In the genomic region with DNA sequence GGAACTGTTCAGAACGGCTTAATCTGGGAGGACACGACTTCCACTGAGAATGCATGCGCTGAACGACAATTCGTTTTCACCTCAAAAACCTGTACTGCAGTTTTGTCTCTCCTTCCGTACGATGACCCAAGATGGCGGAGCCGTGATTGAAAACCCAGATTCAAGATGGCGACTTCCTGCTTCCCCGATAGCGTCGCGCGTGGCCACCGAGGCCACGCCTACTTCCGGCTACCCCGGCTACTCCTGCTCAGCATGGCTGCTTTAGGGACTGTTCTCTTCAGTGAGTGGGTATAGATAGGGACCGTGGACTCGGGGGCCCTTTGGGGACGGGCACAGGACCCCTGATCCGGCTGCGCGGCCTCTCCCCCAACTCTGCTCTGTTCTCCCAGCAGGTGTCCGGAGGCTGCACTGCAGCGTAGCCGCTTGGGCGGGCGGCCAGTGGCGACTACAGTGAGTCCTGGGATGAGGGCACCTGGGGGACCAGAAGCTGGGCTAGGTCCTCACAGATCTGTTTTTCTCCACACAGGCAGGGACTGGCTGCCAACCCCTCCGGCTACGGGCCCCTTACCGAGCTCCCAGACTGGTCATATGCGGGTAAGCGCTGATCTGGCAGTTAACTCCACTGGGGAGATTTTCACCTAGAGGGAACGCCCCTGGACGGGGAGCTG, we compare ENCODE assay signal across 8 cellular contexts. TPM values are rescaled to one million over a fixed set of nuclear protein-coding genes. Genes with fewer than 3 reads are reported as not detected.
A peak's percentile ranks its signal among the peaks of the same experiment; 100 is the strongest.
DNase-seq lines count a peak whose midpoint lies in the region; ATAC-seq, FAIRE-seq and TF ChIP-seq lines count a peak whose summit lies in the region.

Gene MRPL52 (plus strand): TSS at position 227 of the 668 bp plus-strand sequence. CDS start 26 bp downstream, at position 253.

- TF ChIP-seq POLR2A in GM12891 (IDR thresholded peaks at IDR 0.05; ENCODE audit: low read depth, low read length): peak; percentile 83
- TF ChIP-seq POLR2A in adrenal gland (IDR thresholded peaks at IDR 0.05): no peak

- ATAC-seq in HG02798 (IDR thresholded peaks at IDR 0.05; ENCODE audit: poor library complexity, unreplicated experiment) (peak; percentile 89), left cardiac atrium (peak; percentile 95 to 98), psoas muscle (peak; percentile 95 to 100 (median 98))

- H3K27ac ChIP-seq in adrenal gland: peak within 1 kb of the TSS in 4 of 5 donors; percentile 34 to 85 (median 57)
- H3K27ac ChIP-seq in psoas muscle: peak within 1 kb of the TSS; percentile 93
- H3K27ac ChIP-seq in urinary bladder (ENCODE audit: low read depth): no peak within 1 kb of the TSS

- intact Hi-C loops in adrenal gland (cut with DNase I): loop anchor here in 1 of 2 donors (10.0 kb wide), 1 partner anchor 275 kb away; no protein-coding TSS in a partner anchor
- intact Hi-C loops in left cardiac atrium (cut with DNase I): no loop called here
- intact Hi-C loops in psoas muscle (cut with DNase I): loop anchor here in 1 of 2 donors (2.0 kb wide), 1 partner anchor 19 kb away; no protein-coding TSS in a partner anchor

- H3K27me3 ChIP-seq in adrenal gland: no peaks in the 10 kb centered on the region
- H3K27me3 ChIP-seq in psoas muscle (ENCODE audit: insufficient read depth in 3 of 3, low read length in 2 of 3): no peaks in the 10 kb centered on the region

- 0 to 1% (median 0%) methylated on average over 27 to 38 of the region's 38 CpGs for WGBS in adrenal gland, 4 donors
- WGBS in psoas muscle, 3 donors: 0 to 1% (median 0%) methylated on average over 38 of the region's 38 CpGs
- under 1% methylated on average over 38 of the region's 38 CpGs for WGBS in urinary bladder

- TF ChIP-seq CTCF in adrenal gland (IDR thresholded peaks at IDR 0.05) (peak in 1 of 6 experiments; percentile 10), psoas muscle (IDR thresholded peaks at IDR 0.05) (no peak)

- H3K4me1 ChIP-seq in adrenal gland (replicated peaks in 1 of 2) (peaks cover 8 to 10% of the 10 kb centered on the region in 2 donors), psoas muscle (peaks cover 8% of the 10 kb centered on the region), urinary bladder (ENCODE audit: insufficient read depth) (no peaks in the 10 kb centered on the region)

- peak within 1 kb of the TSS in 3 of 4 donors; percentile 40 to 92 (median 88) for H3K4me3 ChIP-seq in adrenal gland
- H3K4me3 ChIP-seq in psoas muscle: peak within 1 kb of the TSS; percentile 90
- peak within 1 kb of the TSS; percentile 73 for H3K4me3 ChIP-seq in urinary bladder (ENCODE audit: low read depth, low read length)

- H3K9me3 ChIP-seq in adrenal gland (replicated peaks in 1 of 3) (no peaks in the 10 kb centered on the region), psoas muscle (no peaks in the 10 kb centered on the region)

- DNase-seq in GM12891 (ENCODE audit: insufficient read length, low spot score): peak; percentile 77
- DNase-seq in NCI-H1436 treated with DMSO at 0.1 percent for 48 hours (lab: John Stamatoyannopoulos, UW): peak; percentile 37
- peak; percentile 77 to 96 (median 88) for DNase-seq in T-helper 1 cell
- DNase-seq in adrenal gland: peak; percentile 85 to 94 (median 91)
- peak; percentile 92 for DNase-seq in left cardiac atrium
- peak; percentile 88 to 95 for DNase-seq in psoas muscle

- H3K36me3 ChIP-seq in adrenal gland (replicated peaks in 1 of 2) (peaks cover 0 to 15% of the 10 kb centered on the region in 2 donors), psoas muscle (ENCODE audit: insufficient read depth in 1 of 2, low read depth in 1 of 2) (peaks cover 0 to 37% of the 10 kb centered on the region in 2 donors), urinary bladder (ENCODE audit: insufficient read depth) (no peaks in the 10 kb centered on the region)

- peak; percentile 92 for FAIRE-seq in GM12891 (lab: Jason Lieb, UNC)

TF ChIP-seq in GM12891, 5 proteins besides CTCF, POLR2A, EP300 and RAD21:
- TF ChIP-seq PAX5 (IDR thresholded peaks at IDR 0.05; ENCODE audit: insufficient read depth, low read length, severe bottlenecking) (peak; percentile 16), POLR2AphosphoS5 (IDR thresholded peaks at IDR 0.05; ENCODE audit: low read depth, low read length) (peak; percentile 72), TAF1 (IDR thresholded peaks at IDR 0.05; ENCODE audit: low read depth, low read length) (peak; percentile 73), POU2F2 (IDR thresholded peaks at IDR 0.05; ENCODE audit: low read depth, low read length) (peak; percentile 75; the same call in 1 of the 2 replicates), SPI1 (IDR thresholded peaks at IDR 0.05; ENCODE audit: low read depth, low read length) (0 out of 2 replicates have a peak, but pooled peaks have one; percentile 1)

RNA-seq across cellular contexts. Expression of gene MRPL52, which starts in this region (rescaled TPM):
- polyA plus RNA-seq in GM12891 (2012; ENCODE audit: low read depth, missing spikeins): 188 TPM
- total RNA-seq in adrenal gland (100 to 1,000 TPM in 4 of 8 donors, 10 to 100 TPM in 4; 58.3 to 390 (median 102) TPM), left cardiac atrium (10 to 100 TPM; 79.4 to 95.7 TPM), psoas muscle (10 to 100 TPM; 79.1 to 91.2 (median 84.9) TPM), urinary bladder (21.5 TPM)
- polyA plus RNA-seq in adrenal gland (100 to 1,000 TPM in 2 of 3 donors, 10 to 100 TPM in 1; 66.0 to 337 (median 256) TPM), psoas muscle (100 to 1,000 TPM in 2 of 3 donors, 10 to 100 TPM in 1; 92.0 to 246 (median 102) TPM), urinary bladder (77.0 TPM)

Comparison
In these comparisons a context has a peak if more than half of its experiments do, and no peak if none do; other contexts are left out.
1. DNase-seq: peak in every context shown above with its lines; median percentile 92 in left cardiac atrium; 92 in psoas muscle; 91 in adrenal gland; 88 in T-helper 1 cell; 77 in GM12891; 37 in NCI-H1436 treated with DMSO at 0.1 percent for 48 hours.